Comparison of ENCODE assay signal across 19 cellular contexts in genomic region chr7:4108951-4109350, GRCh38.
"Had no signal": no experiment of that assay in that cellular context is flagged by ENCODE, and none has a peak within 500 bp of the region (broad histone marks: within the 10 kb centered on the region; RNA-seq: fewer than 3 reads in every experiment).

No MANE protein-coding gene starts in this region.

- DNase-seq: colonic mucosa; effector CD8-positive, alpha-beta T cell; gastrocnemius medialis; islet precursor cell; mammary epithelial cell; mucosa of descending colon; naive thymus-derived CD8-positive, alpha-beta T cell; posterior cingulate gyrus; sigmoid colon; stimulated activated CD4-positive, alpha-beta T cell treated with anti-CD3 and anti-CD28 coated beads, Interleukin-12 subunit alpha, Interleukin-12 subunit beta, amount 100 ng/mL, for 4 hours; stimulated activated naive CD4-positive, alpha-beta T cell; stomach; transverse colon had no signal

- H3K27ac ChIP-seq: colonic mucosa, dorsolateral prefrontal cortex, esophagus muscularis mucosa, gastrocnemius medialis, neutrophil, right atrium auricular region, sigmoid colon, skin epidermis, stomach, thoracic aorta, transverse colon had no signal

- ATAC-seq: gastrocnemius medialis; mucosa of descending colon; naive thymus-derived CD8-positive, alpha-beta T cell had no signal

- H3K4me3 ChIP-seq: colonic mucosa, esophagus muscularis mucosa, gastrocnemius medialis, mucosa of descending colon, right atrium auricular region, sigmoid colon, skin epidermis, stomach, thoracic aorta, transverse colon had no signal
